In genomic region chr10:75001715-75002350, GRCh38 we compare ENCODE assay signal across 21 cellular contexts.
"Had no signal": no experiment of that assay in that cellular context is flagged by ENCODE, and none has a peak within 500 bp of the region (broad histone marks: within the 10 kb centered on the region; RNA-seq: fewer than 3 reads in every experiment).

No MANE protein-coding gene starts in this region.

- H3K36me3 ChIP-seq: colonic mucosa, thoracic aorta had no signal

- H3K4me3 ChIP-seq: colonic mucosa, mucosa of descending colon, smooth muscle cell, thoracic aorta had no signal

- H3K9me3 ChIP-seq: colonic mucosa, mucosa of descending colon, thoracic aorta had no signal

- H3K27ac Mint-ChIP-seq: activated CD8-positive, alpha-beta memory T cell treated with anti-CD3 and anti-CD28 coated beads, Interleukin-2, amount 10 ng/mL, durations not matched to agents 7 days and 5 days; activated naive CD8-positive, alpha-beta T cell had no signal

- H3K4me1 ChIP-seq: colonic mucosa had no signal

- H3K9me3 Mint-ChIP-seq: activated T-cell treated with anti-CD3 and anti-CD28 coated beads, Interleukin-2, amount 50 U/mL, for 24 hours; naive thymus-derived CD8-positive, alpha-beta T cell had no signal

- ATAC-seq: activated CD8-positive, alpha-beta memory T cell treated with anti-CD3 and anti-CD28 coated beads, Interleukin-2, amount 10 ng/mL, durations not matched to agents 7 days and 5 days; esophagus mucosa; left lobe of liver; mucosa of descending colon; naive thymus-derived CD8-positive, alpha-beta T cell had no signal

- DNase-seq: activated CD4-positive, alpha-beta T cell treated with anti-CD3 and anti-CD28 coated beads, Interleukin-2, amount 50 U/mL, for 4 hours; activated CD8-positive, alpha-beta memory T cell treated with anti-CD3 and anti-CD28 coated beads, Interleukin-2, amount 10 ng/mL, durations not matched to agents 7 days and 5 days; activated gamma-delta T cell; activated T-cell treated with anti-CD3 and anti-CD28 coated beads, Interleukin-2, amount 50 U/mL, for 24 hours; central memory CD4-positive, alpha-beta T cell; colonic mucosa; mammary epithelial cell; mucosa of descending colon; naive thymus-derived CD8-positive, alpha-beta T cell; nucleus accumbens; posterior cingulate gyrus; stimulated activated CD4-positive, alpha-beta T cell treated with anti-CD3 and anti-CD28 coated beads, Interleukin-4, amount 100 ng/mL, for 4 hours; stimulated activated CD8-positive, alpha-beta memory T cell treated with anti-CD3 and anti-CD28 coated beads, Interleukin-4, amount 100 ng/mL, for 48 hours had no signal

- H3K27me3 Mint-ChIP-seq: activated CD8-positive, alpha-beta memory T cell treated with anti-CD3 and anti-CD28 coated beads, Interleukin-2, amount 10 ng/mL, durations not matched to agents 7 days and 5 days; activated naive CD8-positive, alpha-beta T cell; activated T-cell treated with anti-CD3 and anti-CD28 coated beads, Interleukin-2, amount 50 U/mL, for 24 hours; brain; naive thymus-derived CD8-positive, alpha-beta T cell had no signal

- H3K27ac ChIP-seq: colonic mucosa, thoracic aorta had no signal

- H3K4me3 Mint-ChIP-seq: activated CD8-positive, alpha-beta memory T cell treated with anti-CD3 and anti-CD28 coated beads, Interleukin-2, amount 10 ng/mL, durations not matched to agents 7 days and 5 days; activated naive CD8-positive, alpha-beta T cell; activated T-cell treated with anti-CD3 and anti-CD28 coated beads, Interleukin-2, amount 50 U/mL, for 24 hours; brain; naive thymus-derived CD8-positive, alpha-beta T cell had no signal

- FAIRE-seq: islet of Langerhans, urothelium cell line had no signal

- H3K4me2 ChIP-seq: smooth muscle cell had no signal

- H3K27me3 ChIP-seq: colonic mucosa had no signal
